1 cellular context compared by ENCODE assay signal in genomic region chr11:67974746-67975145, GRCh38. TPM values are rescaled to one million over a fixed set of nuclear protein-coding genes. Genes with fewer than 3 reads are reported as not detected.
"Had no signal": no experiment of that assay in that cellular context is flagged by ENCODE, and none has a peak within 500 bp of the region (broad histone marks: within the 10 kb centered on the region; RNA-seq: fewer than 3 reads in every experiment).

No MANE protein-coding gene starts in this region.

RNA-seq across cellular contexts. Expression of gene UNC93B1, which starts 29.2 kb away (rescaled TPM):
- total RNA-seq: SJCRH30 had no signal
